In genomic region chr5:179901915-179902762, GRCh38 we compare ENCODE assay signal across 1 cellular context.
TF ChIP-seq lines count a peak whose summit lies in the region.

No MANE protein-coding gene starts in this region.

TF ChIP-seq in H1, 55 proteins besides CTCF, POLR2A, EP300 and RAD21:
- no peak for TF ChIP-seq SP4 (IDR thresholded peaks at IDR 0.05; ENCODE audit: low read length)
- TF ChIP-seq JUND (IDR thresholded peaks at IDR 0.05; ENCODE audit: low read length), result no peak
- TF ChIP-seq CTBP2 (IDR thresholded peaks at IDR 0.05; ENCODE audit: borderline replicate concordance, insufficient read depth, insufficient read length, low read length), result no peak
- TF ChIP-seq EZH2 (IDR thresholded peaks at IDR 0.05; ENCODE audit: low read depth, low read length, severe bottlenecking), result no peak
- TF ChIP-seq POU5F1 (IDR thresholded peaks at IDR 0.05; ENCODE audit: low read depth, low read length), result no peak
- no peak for TF ChIP-seq NRF1 (IDR thresholded peaks at IDR 0.05; ENCODE audit: low read depth, low read length)
- TF ChIP-seq ATF2 (IDR thresholded peaks at IDR 0.05; ENCODE audit: low read length), result no peak
- TF ChIP-seq TCF12 (IDR thresholded peaks at IDR 0.05; ENCODE audit: low read depth, low read length), result no peak
- no peak for TF ChIP-seq ASH2L (IDR thresholded peaks at IDR 0.05; ENCODE audit: low read length)
